31 cellular contexts compared by ENCODE assay signal in the genomic region with DNA sequence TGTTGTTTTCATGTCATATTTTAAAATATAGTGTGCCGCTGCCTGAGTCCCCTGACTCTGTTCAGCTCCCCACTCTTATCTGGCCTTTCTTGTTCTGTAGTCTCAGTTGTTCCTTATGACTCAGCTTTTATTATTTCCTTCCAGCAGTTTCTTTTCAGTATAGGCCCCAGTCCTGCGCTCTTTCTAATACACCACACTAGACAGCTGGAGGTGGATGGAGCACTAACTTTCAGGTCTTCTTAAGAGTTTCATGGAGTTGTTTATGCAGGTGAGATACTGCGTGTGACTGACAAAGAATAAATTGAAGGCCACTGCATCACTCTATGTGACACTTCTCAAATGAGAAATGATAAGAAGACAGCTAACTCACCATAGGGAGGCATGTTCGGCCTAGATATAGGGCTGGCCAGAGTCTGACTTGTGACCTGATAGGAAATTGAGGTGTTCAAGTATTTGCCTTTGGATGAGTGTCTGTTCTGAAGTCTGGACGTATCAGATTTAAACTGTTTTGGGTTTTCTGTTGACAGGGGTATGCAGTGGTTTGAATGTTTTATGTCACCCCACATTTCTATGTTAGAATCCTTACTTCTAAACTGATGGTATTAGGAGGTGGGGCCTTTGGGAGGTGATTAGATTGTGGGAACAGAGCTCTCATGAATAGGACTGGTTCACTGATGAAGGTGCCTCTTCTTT.
"Had no signal": no experiment of that assay in that cellular context is flagged by ENCODE, and none has a peak within 500 bp of the region (broad histone marks: within the 10 kb centered on the region; RNA-seq: fewer than 3 reads in every experiment).

No MANE protein-coding gene starts in this region.

- H3K4me1 ChIP-seq: ascending aorta had no signal

- DNase-seq: activated CD4-positive, alpha-beta memory T cell treated with anti-CD3 and anti-CD28 coated beads, Interleukin-2, amount 10 ng/mL, durations not matched to agents 7 days and 5 days; activated CD4-positive, alpha-beta T cell treated with anti-CD3 and anti-CD28 coated beads for 1 hour; activated CD4-positive, alpha-beta T cell treated with anti-CD3 and anti-CD28 coated beads for 36 hours; activated CD4-positive, alpha-beta T cell treated with anti-CD3 and anti-CD28 coated beads for 48 hours; activated CD4-positive, alpha-beta T cell treated with anti-CD3 and anti-CD28 coated beads, Interleukin-2, amount 10 ng/mL, durations not matched to agents 7 days and 5 days; activated CD4-positive, alpha-beta T cell treated with anti-CD3 and anti-CD28 coated beads, Interleukin-2, amount 50 U/mL, for 48 hours; activated CD4-positive, CD25-positive, alpha-beta regulatory T cell; activated CD8-positive, alpha-beta memory T cell treated with anti-CD3 and anti-CD28 coated beads for 24 hours; activated CD8-positive, alpha-beta memory T cell treated with anti-CD3 and anti-CD28 coated beads, Interleukin-2, amount 10 ng/mL, durations not matched to agents 7 days and 5 days; activated CD8-positive, alpha-beta memory T cell treated with anti-CD3 and anti-CD28 coated beads, Interleukin-2, amount 50 U/mL, for 48 hours; activated CD8-positive, alpha-beta T cell treated with anti-CD3 and anti-CD28 coated beads, Interleukin-2, amount 10 ng/mL, durations not matched to agents 7 days and 5 days; activated effector memory CD4-positive, alpha-beta T cell treated with Interleukin-2 at 50 U/mL for 16 hours; activated gamma-delta T cell; activated naive CD4-positive, alpha-beta T cell treated with anti-CD3 and anti-CD28 coated beads, Interleukin-2, amount 10 ng/mL, durations not matched to agents 7 days and 5 days; activated naive CD4-positive, alpha-beta T cell treated with Interleukin-2 at 50 U/mL for 16 hours; activated naive CD8-positive, alpha-beta T cell treated with anti-CD3 and anti-CD28 coated beads, Interleukin-2, amount 10 ng/mL, durations not matched to agents 7 days and 5 days; activated naive CD8-positive, alpha-beta T cell treated with anti-CD3 and anti-CD28 coated beads, Interleukin-2, amount 50 U/mL, for 24 hours; activated T-cell treated with anti-CD3 and anti-CD28 coated beads, Interleukin-2, amount 50 U/mL, for 24 hours; activated T-cell treated with anti-CD3 and anti-CD28 coated beads, Interleukin-2, amount 50 U/mL, for 48 hours; amygdala; anterior cingulate cortex; caudate nucleus; cerebellar nuclear complex; T-helper 1 cell; T-helper 2 cell; T-helper 9 cell; WERI-Rb-1 had no signal

- ATAC-seq: activated CD4-positive, alpha-beta T cell treated with anti-CD3 and anti-CD28 coated beads for 36 hours; activated CD4-positive, CD25-positive, alpha-beta regulatory T cell treated with anti-CD3 and anti-CD28 coated beads, Interleukin-2, amount 50 U/mL, for 24 hours; activated CD8-positive, alpha-beta memory T cell treated with anti-CD3 and anti-CD28 coated beads, Interleukin-2, amount 10 ng/mL, durations not matched to agents 7 days and 5 days; activated CD8-positive, alpha-beta T cell treated with anti-CD3 and anti-CD28 coated beads, Interleukin-2, amount 10 ng/mL, durations not matched to agents 7 days and 5 days; activated naive CD8-positive, alpha-beta T cell treated with anti-CD3 and anti-CD28 coated beads, Interleukin-2, amount 50 U/mL, for 24 hours; WTC11 had no signal

- H3K27ac ChIP-seq: ascending aorta, cardiac muscle cell, WERI-Rb-1 had no signal

- H3K36me3 ChIP-seq: ascending aorta, cardiac muscle cell, WERI-Rb-1 had no signal

- H3K4me3 ChIP-seq: ascending aorta, cardiac muscle cell had no signal

- H3K27me3 ChIP-seq: ascending aorta had no signal
